In the genomic region with DNA sequence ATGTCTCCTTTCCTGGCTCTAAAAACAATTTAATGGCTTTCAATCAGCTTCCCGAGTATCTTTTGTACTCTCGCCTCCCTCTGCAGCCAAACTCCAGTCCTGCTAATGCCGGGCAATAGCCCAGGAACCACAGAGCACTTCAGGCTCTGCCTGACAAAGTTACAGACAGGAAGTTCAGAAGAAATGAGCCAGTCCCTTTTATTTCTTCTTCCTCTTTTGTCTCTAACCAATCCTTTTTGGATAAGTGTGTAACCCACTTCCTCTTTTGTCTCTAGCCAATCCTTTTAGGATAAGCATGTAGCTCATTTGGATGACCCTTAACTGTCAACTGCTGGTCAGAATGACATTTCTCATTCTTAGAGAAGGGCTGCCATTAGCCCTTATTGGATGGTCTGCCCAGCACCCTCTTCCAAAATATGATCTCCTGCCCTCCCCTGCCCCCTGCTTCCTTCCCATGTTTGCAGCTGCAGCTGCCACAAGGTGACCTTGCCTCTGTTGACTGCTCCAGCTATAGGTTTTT, we compare ENCODE assay signal across 8 cellular contexts. TPM values are rescaled to one million over a fixed set of nuclear protein-coding genes. Genes with fewer than 3 reads are reported as not detected.
DNase-seq lines count a peak whose midpoint lies in the region; ATAC-seq and TF ChIP-seq lines count a peak whose summit lies in the region.

No MANE protein-coding gene starts in this region.

- no peaks in the 10 kb centered on the region for H3K27me3 Mint-ChIP-seq in naive B cell

- peaks cover 16 to 42% (median 34%) of the 10 kb centered on the region in 3 donors for H3K4me1 Mint-ChIP-seq in naive B cell

- peak overlapping the region; percentile 16 to 92 (median 79) for H3K4me3 Mint-ChIP-seq in naive B cell

- no peaks in the 10 kb centered on the region for H3K27me3 ChIP-seq in AG04450 (ENCODE audit: control insufficient read depth, insufficient read depth, low read length)

- H3K4me3 ChIP-seq in AG04450 (ENCODE audit: low read depth, low read length) (no peak overlapping the region), cardiac fibroblast (replicated peaks in 1 of 2; ENCODE audit: low read depth in 2 of 2, low read length in 2 of 2) (no peak overlapping the region)

- POLR2A ChIA-PET in AG04450 (lab: Yijun Ruan, JAX) = no interaction called here

- TF ChIP-seq CTCF in AG04450 (IDR thresholded peaks at IDR 0.05; ENCODE audit: low read depth, low read length) (no peak), cardiac fibroblast (IDR thresholded peaks at IDR 0.05; ENCODE audit: low read depth, low read length) (no peak)

- DNase-seq in AG04450 (ENCODE audit: low read depth, low spot score) (no peak), NAMALWA (ENCODE audit: low spot score) (peak; percentile 68), cardiac fibroblast (ENCODE audit: low read depth in 2 of 2) (peak; percentile 37 to 71), naive B cell (peak; percentile 73), NCI-H1436 treated with DMSO at 0.1 percent for 48 hours (lab: John Stamatoyannopoulos, UW) (no peak)
- no peak for DNase-seq in effector CD8-positive, alpha-beta T cell (lab: John Stamatoyannopoulos, UW)

- no peaks in the 10 kb centered on the region for H3K9me3 Mint-ChIP-seq in naive B cell

- H3K9me3 ChIP-seq in AG04450 (ENCODE audit: control insufficient read depth, insufficient read depth, low read length) = no peaks in the 10 kb centered on the region

- peak overlapping the region; percentile 47 to 98 (median 82) for H3K27ac Mint-ChIP-seq in naive B cell

- ATAC-seq in GM18909 (IDR thresholded peaks at IDR 0.05; ENCODE audit: poor library complexity, unreplicated experiment) (peak; percentile 44), naive B cell (ENCODE audit: low read depth in 2 of 2) (peak; percentile 95 to 96), HG03196 (IDR thresholded peaks at IDR 0.05; ENCODE audit: unreplicated experiment) (no peak)

- CTCF ChIA-PET in AG04450 (lab: Charles Lee) = interaction anchor here (0.8 to 3.0 kb wide), 2 partner anchors 9 to 13 kb away, joined by 5 to 22 read pairs; no protein-coding TSS in a partner anchor

- peak overlapping the region; percentile 61 for H3K27ac ChIP-seq in AG04450 (ENCODE audit: low read depth, low read length)

- H3K36me3 Mint-ChIP-seq in naive B cell = no peaks in the 10 kb centered on the region

RNA-seq across cellular contexts. Expression of gene DOP1B, which starts 6.4 kb away (rescaled TPM):
- polyA plus RNA-seq in AG04450 (2011; rRNA removed) = 7.3 and 8.9 TPM in 2 replicates
- polyA minus RNA-seq in AG04450 (2011; rRNA and poly(A)+ RNA removed) = 11.9 and 12.9 TPM in 2 replicates
- polyA plus RNA-seq in naive B cell (ENCODE audit: low read depth in 6 of 6) = 10 to 100 TPM; 13.8 to 43.2 (median 29.3) TPM

RNA-seq across cellular contexts. Expression of gene CBR3, which starts 15.4 kb away (rescaled TPM):
- polyA plus RNA-seq in AG04450 (2011; rRNA removed) = 10.2 and 10.9 TPM in 2 replicates
- polyA minus RNA-seq in AG04450 (2011; rRNA and poly(A)+ RNA removed) = 2.2 and 3.0 TPM in 2 replicates
- polyA plus RNA-seq in naive B cell (ENCODE audit: low read depth in 6 of 6) = 10 to 100 TPM in 4 of 6 donors, 1 to 10 TPM in 2; 7.4 to 14.5 (median 10.6) TPM

Comparison
In these comparisons a context has a peak if more than half of its experiments do, and no peak if none do; other contexts are left out.
1. DNase-seq: peak in NAMALWA (single experiment), cardiac fibroblast (2 of 2) and naive B cell (single experiment); none in AG04450 (single experiment), effector CD8-positive, alpha-beta T cell (single experiment) and NCI-H1436 treated with DMSO at 0.1 percent for 48 hours (single experiment).